8 cellular contexts compared by ENCODE assay signal in the genomic region with DNA sequence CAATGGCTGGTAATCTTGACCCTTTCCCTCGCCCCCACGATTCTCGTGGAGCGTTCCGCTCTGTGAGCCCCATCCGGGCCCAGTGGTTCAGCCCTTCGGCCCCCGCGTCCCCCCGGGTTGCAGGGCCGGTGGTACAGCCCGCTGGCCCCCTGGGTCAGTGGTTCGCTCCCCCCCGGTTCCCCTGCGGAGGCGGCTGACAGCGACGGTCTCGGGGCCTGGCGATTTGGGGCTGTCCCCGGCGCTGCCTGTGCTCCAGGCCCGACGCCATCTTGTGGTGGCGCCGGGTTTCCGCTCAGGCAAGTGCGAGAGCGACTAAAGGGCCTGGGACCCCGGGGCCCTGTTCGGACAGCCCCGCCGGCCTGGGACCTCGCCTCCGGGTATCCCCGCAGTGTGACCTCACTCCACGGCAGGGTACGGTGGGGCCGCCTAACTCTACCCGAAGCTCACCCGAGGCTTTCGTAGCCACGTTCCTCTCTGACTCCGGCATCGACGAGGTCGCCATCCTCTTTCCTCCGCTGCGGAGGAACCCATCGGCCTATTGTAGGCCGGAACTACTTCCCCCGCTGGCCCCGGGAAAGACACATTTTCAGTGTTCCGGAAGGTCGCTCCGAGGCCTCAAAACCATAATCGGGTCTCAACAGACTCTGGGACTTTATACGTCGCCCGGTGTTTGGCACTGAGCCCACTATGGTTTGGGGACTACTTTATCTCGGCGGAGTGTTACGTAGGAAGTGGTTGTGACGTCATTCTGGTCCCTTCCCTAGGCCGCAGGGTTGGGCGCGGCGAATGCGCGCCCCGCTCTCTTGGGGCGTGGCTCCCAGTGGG. TPM values are rescaled to one million over a fixed set of nuclear protein-coding genes. Genes with fewer than 3 reads are reported as not detected.
DNase-seq lines count a peak whose midpoint lies in the region; ATAC-seq and TF ChIP-seq lines count a peak whose summit lies in the region.

A gene with protein sequence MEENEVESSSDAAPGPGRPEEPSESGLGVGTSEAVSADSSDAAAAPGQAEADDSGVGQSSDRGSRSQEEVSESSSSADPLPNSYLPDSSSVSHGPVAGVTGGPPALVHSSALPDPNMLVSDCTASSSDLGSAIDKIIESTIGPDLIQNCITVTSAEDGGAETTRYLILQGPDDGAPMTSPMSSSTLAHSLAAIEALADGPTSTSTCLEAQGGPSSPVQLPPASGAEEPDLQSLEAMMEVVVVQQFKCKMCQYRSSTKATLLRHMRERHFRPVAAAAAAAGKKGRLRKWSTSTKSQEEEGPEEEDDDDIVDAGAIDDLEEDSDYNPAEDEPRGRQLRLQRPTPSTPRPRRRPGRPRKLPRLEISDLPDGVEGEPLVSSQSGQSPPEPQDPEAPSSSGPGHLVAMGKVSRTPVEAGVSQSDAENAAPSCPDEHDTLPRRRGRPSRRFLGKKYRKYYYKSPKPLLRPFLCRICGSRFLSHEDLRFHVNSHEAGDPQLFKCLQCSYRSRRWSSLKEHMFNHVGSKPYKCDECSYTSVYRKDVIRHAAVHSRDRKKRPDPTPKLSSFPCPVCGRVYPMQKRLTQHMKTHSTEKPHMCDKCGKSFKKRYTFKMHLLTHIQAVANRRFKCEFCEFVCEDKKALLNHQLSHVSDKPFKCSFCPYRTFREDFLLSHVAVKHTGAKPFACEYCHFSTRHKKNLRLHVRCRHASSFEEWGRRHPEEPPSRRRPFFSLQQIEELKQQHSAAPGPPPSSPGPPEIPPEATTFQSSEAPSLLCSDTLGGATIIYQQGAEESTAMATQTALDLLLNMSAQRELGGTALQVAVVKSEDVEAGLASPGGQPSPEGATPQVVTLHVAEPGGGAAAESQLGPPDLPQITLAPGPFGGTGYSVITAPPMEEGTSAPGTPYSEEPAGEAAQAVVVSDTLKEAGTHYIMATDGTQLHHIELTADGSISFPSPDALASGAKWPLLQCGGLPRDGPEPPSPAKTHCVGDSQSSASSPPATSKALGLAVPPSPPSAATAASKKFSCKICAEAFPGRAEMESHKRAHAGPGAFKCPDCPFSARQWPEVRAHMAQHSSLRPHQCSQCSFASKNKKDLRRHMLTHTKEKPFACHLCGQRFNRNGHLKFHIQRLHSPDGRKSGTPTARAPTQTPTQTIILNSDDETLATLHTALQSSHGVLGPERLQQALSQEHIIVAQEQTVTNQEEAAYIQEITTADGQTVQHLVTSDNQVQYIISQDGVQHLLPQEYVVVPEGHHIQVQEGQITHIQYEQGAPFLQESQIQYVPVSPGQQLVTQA (N-terminal part only) (minus strand): TSS at position 529 of the 825 bp plus-strand sequence. CDS start 793 bp downstream, outside the sequence.

- intact Hi-C loops in testis (cut with DNase I; ENCODE audit: low total_unique reads), result no loop called here

- H3K36me3 ChIP-seq in testis (ENCODE audit: low read depth, missing control alignments), result no peaks in the 10 kb centered on the region

- ATAC-seq in HG02610 (IDR thresholded peaks at IDR 0.05; ENCODE audit: unreplicated experiment) (peak; percentile 74), omental fat pad (ENCODE audit: low FRiP score) (peak; percentile 94)
- ATAC-seq in activated naive CD4-positive, alpha-beta T cell treated with anti-CD3 and anti-CD28 coated beads, Interleukin-2, amount 50 U/mL, for 72 hours, result peak; percentile 77 to 90

- peak within 1 kb of the TSS; percentile 81 to 90 for H3K4me3 ChIP-seq in testis

- peaks cover 14% of the 10 kb centered on the region for H3K4me1 ChIP-seq in testis

- DNase-seq in GM10266 (ENCODE audit: extremely low spot score) (peak; percentile 99), NCI-H1092 treated with DMSO at 0.1 percent for 48 hours (lab: John Stamatoyannopoulos, UW) (peak; percentile 95), SKM-1 (lab: John Stamatoyannopoulos, UW; ENCODE audit: unreplicated experiment) (peak; percentile 85), glomerular endothelial cell (ENCODE audit: extremely low read depth, low read depth, low spot score) (peak; percentile 82), omental fat pad (ENCODE audit: low spot score) (peak; percentile 77), testis (peak; percentile 95)
- DNase-seq in activated naive CD4-positive, alpha-beta T cell treated with anti-CD3 and anti-CD28 coated beads, Interleukin-2, amount 50 U/mL, for 72 hours (ENCODE audit: low spot score in 2 of 2), result peak; percentile 97 to 98

- peak within 1 kb of the TSS; percentile 97 to 99 for H3K27ac Mint-ChIP-seq in activated naive CD4-positive, alpha-beta T cell treated with anti-CD3 and anti-CD28 coated beads, Interleukin-2, amount 50 U/mL, for 72 hours

- no peaks in the 10 kb centered on the region for H3K9me3 ChIP-seq in testis

- H3K9me3 Mint-ChIP-seq in activated naive CD4-positive, alpha-beta T cell treated with anti-CD3 and anti-CD28 coated beads, Interleukin-2, amount 50 U/mL, for 72 hours, result peaks cover 0 to 4% of the 10 kb centered on the region in 2 donors

- peak; percentile 18 for TF ChIP-seq POLR2A in testis (IDR thresholded peaks at IDR 0.05)

- no peaks in the 10 kb centered on the region for H3K27me3 ChIP-seq in testis

- H3K36me3 Mint-ChIP-seq in activated naive CD4-positive, alpha-beta T cell treated with anti-CD3 and anti-CD28 coated beads, Interleukin-2, amount 50 U/mL, for 72 hours, result peaks cover 6 to 29% of the 10 kb centered on the region in 2 donors

- TF ChIP-seq CTCF in GM10266 (IDR thresholded peaks at IDR 0.05; ENCODE audit: control insufficient read depth, insufficient read depth, low read depth, missing control alignments) (peak; percentile 12), omental fat pad (IDR thresholded peaks at IDR 0.05) (peak in 1 of 3 donors; percentile 44), testis (IDR thresholded peaks at IDR 0.05) (peak; percentile 37 to 64 (median 60))

- 0 to 1% methylated on average over 20 to 59 of the region's 72 CpGs for WGBS in testis, 2 donors

- peak within 1 kb of the TSS; percentile 97 to 99 for H3K27ac ChIP-seq in testis

RNA-seq across cellular contexts. Expression of the gene that starts here (rescaled TPM):
- 10 to 100 TPM; 31.0 to 62.6 TPM for total RNA-seq in activated naive CD4-positive, alpha-beta T cell treated with anti-CD3 and anti-CD28 coated beads, Interleukin-2, amount 50 U/mL, for 72 hours
- 12.5 and 19.3 TPM in 2 replicates for total RNA-seq in glomerular endothelial cell
- total RNA-seq in omental fat pad, result 10 to 100 TPM; 14.5 to 29.1 (median 19.7) TPM
- total RNA-seq in testis, result 10 to 100 TPM; 50.5 to 53.5 TPM
- polyA plus RNA-seq in testis (ENCODE audit: insufficient read depth, low read depth, low replicate concordance), result 25.3 TPM

Comparison
In these comparisons a context has a peak if more than half of its experiments do, and no peak if none do; other contexts are left out.
1. Peak in every context shown above with its lines: DNase-seq, ATAC-seq, H3K4me3 ChIP-seq and H3K27ac ChIP-seq.